30 cellular contexts compared by ENCODE assay signal in the genomic region with DNA sequence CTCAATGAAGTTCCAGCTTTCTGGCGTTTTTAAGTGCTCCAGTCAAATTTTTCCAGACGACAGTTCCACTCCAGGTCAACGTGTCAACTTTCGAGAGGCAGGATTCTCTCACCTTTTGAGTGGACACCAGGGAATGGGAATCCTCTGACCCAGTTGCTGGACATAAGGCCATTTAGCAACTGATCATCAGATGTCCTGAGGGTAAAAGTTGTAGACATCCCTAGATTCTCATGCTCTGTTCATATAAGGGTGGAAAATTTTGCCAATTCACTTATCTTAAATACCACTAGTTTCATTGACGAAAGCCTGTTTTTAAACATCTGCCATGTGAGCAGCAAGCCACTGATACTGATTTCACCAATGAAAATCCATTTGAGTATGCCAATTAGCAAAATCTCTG.
"Had no signal": no experiment of that assay in that cellular context is flagged by ENCODE, and none has a peak within 500 bp of the region (broad histone marks: within the 10 kb centered on the region; RNA-seq: fewer than 3 reads in every experiment).

No MANE protein-coding gene starts in this region.

- H3K4me1 Mint-ChIP-seq: naive B cell; naive thymus-derived CD8-positive, alpha-beta T cell; stimulated activated effector memory CD8-positive, alpha-beta T cell treated with anti-CD3 and anti-CD28 coated beads, Interleukin-12 subunit alpha, Interleukin-12 subunit beta, amount 100 ng/mL, for 72 hours; stimulated activated naive B cell treated with anti-CD40 and anti-IgM and Interleukin-4, amounts not matched to agents 10 μg/mL and 1 μg/mL and 100 μg/mL, for 72 hours had no signal

- H3K36me3 Mint-ChIP-seq: naive B cell; naive thymus-derived CD8-positive, alpha-beta T cell; natural killer cell treated with Interleukin-12 subunit alpha and Interleukin-12 subunit beta and Interleukin-15 and Interleukin-18, amount 100 ng/mL, for 72 hours; stimulated activated effector memory CD8-positive, alpha-beta T cell treated with anti-CD3 and anti-CD28 coated beads, Interleukin-12 subunit alpha, Interleukin-12 subunit beta, amount 100 ng/mL, for 72 hours had no signal

- H2AFZ ChIP-seq: parathyroid adenoma had no signal

- H3K4me1 ChIP-seq: psoas muscle, right lobe of liver, sigmoid colon, suprapubic skin, testis, tibial artery, transverse colon, vagina had no signal

- ATAC-seq: naive thymus-derived CD8-positive, alpha-beta T cell; natural killer cell treated with Interleukin-12 subunit alpha and Interleukin-12 subunit beta and Interleukin-15 and Interleukin-18, amount 100 ng/mL, for 72 hours; psoas muscle; right cardiac atrium; right lobe of liver; stimulated activated effector memory CD8-positive, alpha-beta T cell treated with anti-CD3 and anti-CD28 coated beads, Interleukin-12 subunit alpha, Interleukin-12 subunit beta, amount 100 ng/mL, for 72 hours; stimulated activated naive B cell treated with anti-CD40 and anti-IgM and Interleukin-4, amounts not matched to agents 10 μg/mL and 1 μg/mL and 100 μg/mL, for 72 hours had no signal

- H3K27me3 Mint-ChIP-seq: naive B cell; naive thymus-derived CD8-positive, alpha-beta T cell; progenitor cell of endocrine pancreas; stimulated activated naive CD8-positive, alpha-beta T cell treated with anti-CD3 and anti-CD28 coated beads, Interleukin-15, Interleukin-2, amounts not matched to agents 100 ng/mL and 50 ng/mL, for 24 hours had no signal

- H3K27me3 ChIP-seq: ovary, right lobe of liver, sigmoid colon, suprapubic skin, testis, tibial artery, transverse colon, upper lobe of left lung, vagina had no signal

- H3K27ac Mint-ChIP-seq: naive B cell; naive thymus-derived CD8-positive, alpha-beta T cell; natural killer cell treated with Interleukin-12 subunit alpha and Interleukin-12 subunit beta and Interleukin-15 and Interleukin-18, amount 100 ng/mL, for 72 hours; progenitor cell of endocrine pancreas; stimulated activated effector memory CD8-positive, alpha-beta T cell treated with anti-CD3 and anti-CD28 coated beads, Interleukin-12 subunit alpha, Interleukin-12 subunit beta, amount 100 ng/mL, for 72 hours; stimulated activated naive B cell treated with anti-CD40 and anti-IgM and Interleukin-4, amounts not matched to agents 10 μg/mL and 1 μg/mL and 100 μg/mL, for 72 hours; stimulated activated naive CD8-positive, alpha-beta T cell treated with anti-CD3 and anti-CD28 coated beads, Interleukin-15, Interleukin-2, amounts not matched to agents 100 ng/mL and 50 ng/mL, for 24 hours had no signal

- H3K4me3 ChIP-seq: ovary, psoas muscle, right lobe of liver, sigmoid colon, suprapubic skin, testis, tibial artery, transverse colon, upper lobe of left lung, vagina had no signal

- H3K9me3 Mint-ChIP-seq: naive B cell; naive thymus-derived CD8-positive, alpha-beta T cell; natural killer cell treated with Interleukin-12 subunit alpha and Interleukin-12 subunit beta and Interleukin-15 and Interleukin-18, amount 100 ng/mL, for 72 hours; nephron progenitor cell; neural crest cell; stimulated activated effector memory CD8-positive, alpha-beta T cell treated with anti-CD3 and anti-CD28 coated beads, Interleukin-12 subunit alpha, Interleukin-12 subunit beta, amount 100 ng/mL, for 72 hours; stimulated activated naive B cell treated with anti-CD40 and anti-IgM and Interleukin-4, amounts not matched to agents 10 μg/mL and 1 μg/mL and 100 μg/mL, for 72 hours; stimulated activated naive CD8-positive, alpha-beta T cell treated with anti-CD3 and anti-CD28 coated beads, Interleukin-15, Interleukin-2, amounts not matched to agents 100 ng/mL and 50 ng/mL, for 24 hours had no signal

- H3K9me3 ChIP-seq: ovary, psoas muscle, right lobe of liver, sigmoid colon, suprapubic skin, testis, tibial artery, transverse colon, upper lobe of left lung, vagina had no signal

- H3K4me3 Mint-ChIP-seq: naive B cell; naive thymus-derived CD8-positive, alpha-beta T cell; natural killer cell treated with Interleukin-12 subunit alpha and Interleukin-12 subunit beta and Interleukin-15 and Interleukin-18, amount 100 ng/mL, for 72 hours; nephron progenitor cell; neural crest cell; stimulated activated effector memory CD8-positive, alpha-beta T cell treated with anti-CD3 and anti-CD28 coated beads, Interleukin-12 subunit alpha, Interleukin-12 subunit beta, amount 100 ng/mL, for 72 hours; stimulated activated naive B cell treated with anti-CD40 and anti-IgM and Interleukin-4, amounts not matched to agents 10 μg/mL and 1 μg/mL and 100 μg/mL, for 72 hours; stimulated activated naive CD8-positive, alpha-beta T cell treated with anti-CD3 and anti-CD28 coated beads, Interleukin-15, Interleukin-2, amounts not matched to agents 100 ng/mL and 50 ng/mL, for 24 hours had no signal

- H3K27ac ChIP-seq: ovary, psoas muscle, right lobe of liver, sigmoid colon, suprapubic skin, testis, tibial artery, transverse colon, upper lobe of left lung, vagina had no signal

- H3K9ac ChIP-seq: parathyroid adenoma had no signal

- H3K36me3 ChIP-seq: ovary, right lobe of liver, sigmoid colon, suprapubic skin, tibial artery, transverse colon, upper lobe of left lung, vagina had no signal

- DNase-seq: naive B cell; naive thymus-derived CD8-positive, alpha-beta T cell; nephron progenitor cell; occipital lobe; ovary; posterior cingulate gyrus; psoas muscle; right cardiac atrium; right lobe of liver; sigmoid colon; small intestine; stimulated activated CD4-positive, alpha-beta T cell treated with anti-CD3 and anti-CD28 coated beads, Interleukin-15, amount 100 ng/mL, for 24 hours; stimulated activated CD4-positive, alpha-beta T cell treated with anti-CD3 and anti-CD28 coated beads, Interleukin-2, amount 100 ng/mL, for 24 hours; stimulated activated CD4-positive, alpha-beta T cell treated with anti-CD3 and anti-CD28 coated beads, Interleukin-2, amount 100 ng/mL, for 48 hours; stimulated activated CD4-positive, alpha-beta T cell treated with anti-CD3 and anti-CD28 coated beads, Interleukin-4, amount 100 ng/mL, for 24 hours; stimulated activated naive B cell treated with anti-CD40 and anti-IgM and Interleukin-4, amounts not matched to agents 10 μg/mL and 1 μg/mL and 100 μg/mL, for 72 hours; stimulated activated naive CD4-positive, alpha-beta T cell treated with Interleukin-2 at 50 U/mL for 16 hours; substantia nigra; testis; tibial artery; transverse colon; upper lobe of left lung had no signal
